Comparison of ENCODE assay signal across 23 cellular contexts in genomic region chr5:176748073-176748966, GRCh38.
A peak's percentile ranks its signal among the peaks of the same experiment; 100 is the strongest.
DNase-seq lines count a peak whose midpoint lies in the region; ATAC-seq, FAIRE-seq and TF ChIP-seq lines count a peak whose summit lies in the region.
"Had no signal": no experiment of that assay in that cellular context is flagged by ENCODE, and none has a peak within 500 bp of the region (broad histone marks: within the 10 kb centered on the region; RNA-seq: fewer than 3 reads in every experiment).

No MANE protein-coding gene starts in this region.

- H2AFZ ChIP-seq in SK-N-SH (ENCODE audit: low read depth) (no peak overlapping the region), H1 (ENCODE audit: low read length) (no peak overlapping the region)

- CTCF ChIA-PET in SK-N-SH (lab: Yijun Ruan, JAX) (interaction anchor here (0.8 to 1.5 kb wide), 4 partner anchors 9 to 90 kb away, joined by 3 to 4 read pairs (median 3); no protein-coding TSS in a partner anchor), H1 (lab: Charles Lee; ENCODE audit: partially characterized antibody) (interaction anchor here (1.0 to 7.1 kb wide), 8 partner anchors 9 to 162 kb away, joined by 4 to 54 read pairs (median 6); no protein-coding TSS in a partner anchor)

- H2BK5ac ChIP-seq in H1 (ENCODE audit: low read depth, low read length), result peak overlapping the region; percentile 29; the same call in 1 of the 2 replicates

- TF ChIP-seq CTCF in SK-N-SH (IDR thresholded peaks at IDR 0.05), result no peak
- no peak for TF ChIP-seq CTCF in H1 (IDR thresholded peaks at IDR 0.05; ENCODE audit: control extremely low read depth in 1 of 3, insufficient read depth in 1 of 3, low read depth in 1 of 3, low read length in 3 of 3)
- no peak for TF ChIP-seq CTCF in prostate gland (IDR thresholded peaks at IDR 0.05)

- DNase-seq in SK-N-SH (peak; percentile 21), MG63 (peak; percentile 34), H1 (ENCODE audit: low read depth in 1 of 2, low spot score in 2 of 2) (peak in 1 of 2 experiments; percentile 42), sciatic nerve (ENCODE audit: low spot score) (peak; percentile 50), prostate gland (ENCODE audit: low spot score) (no peak)
- no peak for DNase-seq in effector CD8-positive, alpha-beta T cell (lab: John Stamatoyannopoulos, UW)
- DNase-seq: activated CD4-positive, alpha-beta T cell treated with anti-CD3 and anti-CD28 coated beads, Interleukin-2, amount 50 U/mL, for 48 hours; activated naive CD4-positive, alpha-beta T cell treated with anti-CD3 and anti-CD28 coated beads for 36 hours; brain microvascular endothelial cell; GDM1; mucosa of descending colon; NCI-H1694 treated with DMSO at 0.1 percent for 48 hours; NCI-H2171; NCI-H69; nephron progenitor cell; T1000; trophoblast cell had no signal

- H3K9me3 ChIP-seq in SK-N-SH, result no peaks in the 10 kb centered on the region
- H3K9me3 ChIP-seq in MG63, result no peaks in the 10 kb centered on the region
- H3K9me3 ChIP-seq in H1 (ENCODE audit: insufficient read depth in 2 of 2, low read depth in 1 of 2, low read length in 1 of 2), result no peaks in the 10 kb centered on the region
- no peaks in the 10 kb centered on the region for H3K9me3 ChIP-seq in prostate gland
- H3K9me3 ChIP-seq: mucosa of descending colon had no signal

- no peak overlapping the region for H2BK20ac ChIP-seq in H1 (ENCODE audit: low read length)

- H3K27ac ChIP-seq in SK-N-SH (ENCODE audit: low read depth in 2 of 2, low read length in 1 of 2), result no peak overlapping the region
- no peak overlapping the region for H3K27ac ChIP-seq in H1 (ENCODE audit: low read depth, low read length)
- H3K27ac ChIP-seq in prostate gland, result no peak overlapping the region
- H3K27ac ChIP-seq: 22Rv1, brain microvascular endothelial cell, KMS-11 had no signal

- no peak overlapping the region for H4K8ac ChIP-seq in H1 (ENCODE audit: extremely low read depth, insufficient read depth, low read length)

- H3K79me1 ChIP-seq in H1 (ENCODE audit: low read depth, low read length), result no peaks in the 10 kb centered on the region

- no peak overlapping the region for H3K56ac ChIP-seq in H1 (replicated peaks; ENCODE audit: insufficient read length, low read depth, low read length)

- no peak overlapping the region for H3K4ac ChIP-seq in H1 (replicated peaks; ENCODE audit: insufficient read length, low read depth, low read length)

- H4K5ac ChIP-seq in H1 (ENCODE audit: insufficient read length, low read depth, low read length), result no peak overlapping the region

- H2BK15ac ChIP-seq in H1 (ENCODE audit: low read length), result peak overlapping the region; percentile 10; the same call in 1 of the 2 replicates

- TF ChIP-seq EP300 in SK-N-SH (IDR thresholded peaks at IDR 0.05; ENCODE audit: borderline replicate concordance in 1 of 2, low read depth in 1 of 2, low read length in 1 of 2), result no peak
- TF ChIP-seq EP300 in H1 (IDR thresholded peaks at IDR 0.05; ENCODE audit: borderline replicate concordance in 1 of 2, low read depth in 2 of 2, low read length in 2 of 2), result no peak

- H3K18ac ChIP-seq in H1 (ENCODE audit: extremely low read depth, low read length), result no peak overlapping the region

- FAIRE-seq in H1 (lab: Jason Lieb, UNC), result no peak
- FAIRE-seq: colon had no signal

- H3K9me2 ChIP-seq in SK-N-SH, result no peaks in the 10 kb centered on the region

- no peak for TF ChIP-seq RAD21 in SK-N-SH (IDR thresholded peaks at IDR 0.05; ENCODE audit: low read length)
- no peak for TF ChIP-seq RAD21 in H1 (IDR thresholded peaks at IDR 0.05 in 1 of 2, conservative IDR thresholded peaks at IDR 0.05 in 1 of 2; ENCODE audit: low read depth in 2 of 2, low read length in 2 of 2)

- H3K79me2 ChIP-seq in SK-N-SH (ENCODE audit: insufficient read depth) (no peaks in the 10 kb centered on the region), H1 (ENCODE audit: control insufficient read depth in 1 of 2, insufficient read depth in 2 of 2, low read length in 2 of 2) (no peaks in the 10 kb centered on the region)

- 56% methylated on average over 24 of the region's 24 CpGs for WGBS in SK-N-SH (ENCODE audit: low lambda C conversion rate)
- WGBS in H1 (ENCODE audit: extremely low coverage in 1 of 2, insufficient coverage in 1 of 2, insufficient read length in 1 of 2, insufficient replicate concordance in 2 of 2, low coverage in 1 of 2, low lambda C conversion rate in 2 of 2, missing lambda C conversion rate in 1 of 2), 2 experiments, result 88% methylated on average over 18 of the region's 24 CpGs; no CpG with 5 or more reads in 1 of the 2 experiments
- WGBS in prostate gland, result 64% methylated on average over 23 of the region's 24 CpGs

- H3K4me1 ChIP-seq in SK-N-SH (ENCODE audit: control insufficient read depth in 1 of 2, insufficient read depth in 2 of 2, low read depth in 1 of 2, low read length in 1 of 2), result no peaks in the 10 kb centered on the region
- peaks cover 0 to 25% (median 20%) of the 10 kb centered on the region in 4 experiments; a peak in 6 of 7 replicates for H3K4me1 ChIP-seq in H1 (replicated peaks in 1 of 4; ENCODE audit: control insufficient read depth in 3 of 4, insufficient read depth in 4 of 4, low read length in 3 of 4)
- peaks cover 2% of the 10 kb centered on the region for H3K4me1 ChIP-seq in prostate gland (replicated peaks)

- no peak overlapping the region; the same call in 1 of the 2 replicates for H2BK12ac ChIP-seq in H1 (ENCODE audit: low read depth, low read length)

- POLR2A ChIA-PET in SK-N-SH (lab: Yijun Ruan, JAX), result no interaction called here
- POLR2A ChIA-PET in H1 (lab: Charles Lee; ENCODE audit: partially characterized antibody), result interaction anchor here (1.9 kb wide), 1 partner anchor 88 kb away, joined by 4 read pairs; no protein-coding TSS in a partner anchor

- H3F3A ChIP-seq in SK-N-SH (replicated peaks; ENCODE audit: insufficient read depth), result no peaks in the 10 kb centered on the region

- ATAC-seq in SK-N-SH treated with all-trans-retinoic acid at 6 μM for 48 hours, result no peak
- no peak for ATAC-seq in sciatic nerve
- no peak for ATAC-seq in GM18511 (IDR thresholded peaks at IDR 0.05; ENCODE audit: unreplicated experiment)
- ATAC-seq: CD8-positive, alpha-beta T cell; mucosa of descending colon had no signal

- TF ChIP-seq POLR2A in H1 (IDR thresholded peaks at IDR 0.05; ENCODE audit: control extremely low read depth in 1 of 2, low read depth in 2 of 2, low read length in 2 of 2) (no peak), prostate gland (IDR thresholded peaks at IDR 0.05) (no peak)

- H2AK5ac ChIP-seq in H1 (ENCODE audit: low read depth, low read length), result no peak overlapping the region; the same call in 1 of the 2 replicates

- no peak overlapping the region for H4K91ac ChIP-seq in H1 (replicated peaks; ENCODE audit: insufficient read length, low read length)

- H3K27me3 ChIP-seq in SK-N-SH (ENCODE audit: insufficient read depth) (0 out of 2 replicates have a peak, but pooled peaks cover 5% of the 10 kb centered on the region), MG63 (peaks cover 21% of the 10 kb centered on the region), H1 (replicated peaks in 1 of 4; ENCODE audit: control insufficient read depth in 3 of 4, extremely low read depth in 1 of 4, insufficient read depth in 3 of 4, low read length in 3 of 4) (peaks cover 0 to 5% (median 3%) of the 10 kb centered on the region in 4 experiments; a peak in 4 of 7 replicates), prostate gland (replicated peaks; ENCODE audit: insufficient read depth) (peaks cover 14% of the 10 kb centered on the region)

- H3K23ac ChIP-seq in H1 (ENCODE audit: insufficient read length), result no peak overlapping the region

- intact Hi-C loops in sciatic nerve (cut with DNase I), result no loop called here
- intact Hi-C loops in prostate gland (cut with DNase I), result no loop called here

- peaks cover 5% of the 10 kb centered on the region for H3K23me2 ChIP-seq in H1 (ENCODE audit: low read depth, low read length)

- no peak overlapping the region for H2BK120ac ChIP-seq in H1 (replicated peaks; ENCODE audit: low read depth, low read length)

- H4K20me1 ChIP-seq in SK-N-SH (ENCODE audit: insufficient read depth) (no peaks in the 10 kb centered on the region), H1 (replicated peaks in 1 of 2; ENCODE audit: control insufficient read depth in 1 of 2, insufficient read depth in 2 of 2, low read length in 2 of 2) (no peaks in the 10 kb centered on the region)

- no peak overlapping the region for H3K4me3 ChIP-seq in SK-N-SH (ENCODE audit: low read depth in 2 of 2, low read length in 1 of 2)
- H3K4me3 ChIP-seq in MG63, result no peak overlapping the region
- no peak overlapping the region for H3K4me3 ChIP-seq in H1 (ENCODE audit: extremely low read depth in 1 of 4, insufficient read depth in 2 of 4, low read depth in 3 of 4, low read length in 4 of 4)
- no peak overlapping the region for H3K4me3 ChIP-seq in prostate gland
- H3K4me3 ChIP-seq: mucosa of descending colon had no signal

- H3K4me2 ChIP-seq in SK-N-SH (no peak overlapping the region), H1 (ENCODE audit: insufficient read depth in 1 of 2, low read depth in 2 of 2, low read length in 2 of 2) (no peak overlapping the region)
- H3K4me2 ChIP-seq: KMS-11 had no signal

- no peak overlapping the region for H3K14ac ChIP-seq in H1 (ENCODE audit: insufficient read length)

- H3K36me3 ChIP-seq in SK-N-SH (replicated peaks in 1 of 2; ENCODE audit: control insufficient read depth in 1 of 2, insufficient read depth in 2 of 2, low read length in 1 of 2), result no peaks in the 10 kb centered on the region
- H3K36me3 ChIP-seq in MG63, result no peaks in the 10 kb centered on the region
- H3K36me3 ChIP-seq in H1 (ENCODE audit: control insufficient read depth in 2 of 4, insufficient read depth in 4 of 4, low read length in 3 of 4), result no peaks in the 10 kb centered on the region
- no peaks in the 10 kb centered on the region for H3K36me3 ChIP-seq in prostate gland
- H3K36me3 ChIP-seq: brain microvascular endothelial cell had no signal

- H3K9ac ChIP-seq in SK-N-SH (no peak overlapping the region), H1 (replicated peaks in 1 of 4; ENCODE audit: extremely low read depth in 1 of 4, low read depth in 3 of 4, low read length in 3 of 4) (no peak overlapping the region)
- H3K9ac ChIP-seq: KMS-11 had no signal

TF ChIP-seq in SK-N-SH, 30 proteins besides CTCF, POLR2A, EP300 and RAD21 (continues in another document):
- TF ChIP-seq EZH2phosphoT487 (IDR thresholded peaks at IDR 0.05; ENCODE audit: borderline replicate concordance, low read depth), result no peak

TF ChIP-seq in SK-N-SH treated with all-trans-retinoic acid at 6 μM for 48 hours, 23 proteins besides CTCF, POLR2A, EP300 and RAD21:
- TF ChIP-seq TOX (CRISPR knock-in tag; IDR thresholded peaks at IDR 0.05; ENCODE audit: borderline replicate concordance) (no peak), CSDC2 (CRISPR knock-in tag; IDR thresholded peaks at IDR 0.05) (no peak)
TF ChIP-seq in SK-N-SH treated with all-trans-retinoic acid at 6 μM for 48 hours: peak in this region for 0.

TF ChIP-seq in H1, 55 proteins besides CTCF, POLR2A, EP300 and RAD21 (continues in another document):
- TF ChIP-seq NANOG (IDR thresholded peaks at IDR 0.05; ENCODE audit: insufficient read depth, low read depth, low read length, poor library complexity, severe bottlenecking) (no peak), POLR2AphosphoS5 (IDR thresholded peaks at IDR 0.05; ENCODE audit: low read depth, low read length) (no peak), YY1 (IDR thresholded peaks at IDR 0.05; ENCODE audit: low read depth, low read length) (no peak)

Comparison
In these comparisons a context has a peak if more than half of its experiments do, and no peak if none do; other contexts are left out.
1. DNase-seq: peak in SK-N-SH (single experiment), MG63 (single experiment) and sciatic nerve (single experiment); none in prostate gland (single experiment) and effector CD8-positive, alpha-beta T cell (single experiment).